ENCODE assay signal across 1 cellular context in genomic region chr3:1275495-1275894, GRCh38.
TF ChIP-seq lines count a peak whose summit lies in the region.

No MANE protein-coding gene starts in this region.

TF ChIP-seq in H1, 55 proteins besides CTCF, POLR2A, EP300 and RAD21 (continued from another document):
- TF ChIP-seq CHD7 (IDR thresholded peaks at IDR 0.05; ENCODE audit: insufficient replicate concordance, low read length) (no peak), BACH1 (IDR thresholded peaks at IDR 0.05; ENCODE audit: low read length) (no peak), TAF1 (IDR thresholded peaks at IDR 0.05; ENCODE audit: low read depth, low read length) (no peak), NANOG (IDR thresholded peaks at IDR 0.05; ENCODE audit: insufficient read depth, low read depth, low read length, poor library complexity, severe bottlenecking) (no peak)
